ENCODE assay signal across 2 cellular contexts in the genomic region with DNA sequence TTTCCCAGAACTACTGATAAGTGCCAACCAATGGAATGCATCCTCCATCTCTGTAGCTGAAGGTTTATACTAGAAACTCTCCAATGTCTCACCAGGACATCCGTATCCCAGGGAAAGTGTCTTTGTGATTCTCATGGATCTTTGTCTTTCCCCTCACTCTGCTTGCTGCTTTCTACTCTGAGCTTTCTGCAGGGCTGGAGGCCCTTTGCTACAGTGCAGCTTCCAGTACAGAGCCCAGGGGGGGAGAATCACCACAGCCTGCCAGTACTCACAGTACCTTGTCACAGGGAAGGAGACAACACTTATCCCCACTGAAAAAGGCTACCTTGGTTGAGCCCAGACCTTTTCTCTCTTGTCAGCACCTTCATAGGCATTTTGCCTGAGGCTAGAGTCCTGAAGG.
TF ChIP-seq lines count a peak whose summit lies in the region.

No MANE protein-coding gene starts in this region.

TF ChIP-seq in GM23338, 12 proteins besides CTCF, POLR2A, EP300 and RAD21 (continued from another document and continues in another):
- TF ChIP-seq, protein P1, sequence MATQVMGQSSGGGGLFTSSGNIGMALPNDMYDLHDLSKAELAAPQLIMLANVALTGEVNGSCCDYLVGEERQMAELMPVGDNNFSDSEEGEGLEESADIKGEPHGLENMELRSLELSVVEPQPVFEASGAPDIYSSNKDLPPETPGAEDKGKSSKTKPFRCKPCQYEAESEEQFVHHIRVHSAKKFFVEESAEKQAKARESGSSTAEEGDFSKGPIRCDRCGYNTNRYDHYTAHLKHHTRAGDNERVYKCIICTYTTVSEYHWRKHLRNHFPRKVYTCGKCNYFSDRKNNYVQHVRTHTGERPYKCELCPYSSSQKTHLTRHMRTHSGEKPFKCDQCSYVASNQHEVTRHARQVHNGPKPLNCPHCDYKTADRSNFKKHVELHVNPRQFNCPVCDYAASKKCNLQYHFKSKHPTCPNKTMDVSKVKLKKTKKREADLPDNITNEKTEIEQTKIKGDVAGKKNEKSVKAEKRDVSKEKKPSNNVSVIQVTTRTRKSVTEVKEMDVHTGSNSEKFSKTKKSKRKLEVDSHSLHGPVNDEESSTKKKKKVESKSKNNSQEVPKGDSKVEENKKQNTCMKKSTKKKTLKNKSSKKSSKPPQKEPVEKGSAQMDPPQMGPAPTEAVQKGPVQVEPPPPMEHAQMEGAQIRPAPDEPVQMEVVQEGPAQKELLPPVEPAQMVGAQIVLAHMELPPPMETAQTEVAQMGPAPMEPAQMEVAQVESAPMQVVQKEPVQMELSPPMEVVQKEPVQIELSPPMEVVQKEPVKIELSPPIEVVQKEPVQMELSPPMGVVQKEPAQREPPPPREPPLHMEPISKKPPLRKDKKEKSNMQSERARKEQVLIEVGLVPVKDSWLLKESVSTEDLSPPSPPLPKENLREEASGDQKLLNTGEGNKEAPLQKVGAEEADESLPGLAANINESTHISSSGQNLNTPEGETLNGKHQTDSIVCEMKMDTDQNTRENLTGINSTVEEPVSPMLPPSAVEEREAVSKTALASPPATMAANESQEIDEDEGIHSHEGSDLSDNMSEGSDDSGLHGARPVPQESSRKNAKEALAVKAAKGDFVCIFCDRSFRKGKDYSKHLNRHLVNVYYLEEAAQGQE (IDR thresholded peaks at IDR 0.05; ENCODE audit: unreplicated experiment), result no peak
- TF ChIP-seq, protein P2, sequence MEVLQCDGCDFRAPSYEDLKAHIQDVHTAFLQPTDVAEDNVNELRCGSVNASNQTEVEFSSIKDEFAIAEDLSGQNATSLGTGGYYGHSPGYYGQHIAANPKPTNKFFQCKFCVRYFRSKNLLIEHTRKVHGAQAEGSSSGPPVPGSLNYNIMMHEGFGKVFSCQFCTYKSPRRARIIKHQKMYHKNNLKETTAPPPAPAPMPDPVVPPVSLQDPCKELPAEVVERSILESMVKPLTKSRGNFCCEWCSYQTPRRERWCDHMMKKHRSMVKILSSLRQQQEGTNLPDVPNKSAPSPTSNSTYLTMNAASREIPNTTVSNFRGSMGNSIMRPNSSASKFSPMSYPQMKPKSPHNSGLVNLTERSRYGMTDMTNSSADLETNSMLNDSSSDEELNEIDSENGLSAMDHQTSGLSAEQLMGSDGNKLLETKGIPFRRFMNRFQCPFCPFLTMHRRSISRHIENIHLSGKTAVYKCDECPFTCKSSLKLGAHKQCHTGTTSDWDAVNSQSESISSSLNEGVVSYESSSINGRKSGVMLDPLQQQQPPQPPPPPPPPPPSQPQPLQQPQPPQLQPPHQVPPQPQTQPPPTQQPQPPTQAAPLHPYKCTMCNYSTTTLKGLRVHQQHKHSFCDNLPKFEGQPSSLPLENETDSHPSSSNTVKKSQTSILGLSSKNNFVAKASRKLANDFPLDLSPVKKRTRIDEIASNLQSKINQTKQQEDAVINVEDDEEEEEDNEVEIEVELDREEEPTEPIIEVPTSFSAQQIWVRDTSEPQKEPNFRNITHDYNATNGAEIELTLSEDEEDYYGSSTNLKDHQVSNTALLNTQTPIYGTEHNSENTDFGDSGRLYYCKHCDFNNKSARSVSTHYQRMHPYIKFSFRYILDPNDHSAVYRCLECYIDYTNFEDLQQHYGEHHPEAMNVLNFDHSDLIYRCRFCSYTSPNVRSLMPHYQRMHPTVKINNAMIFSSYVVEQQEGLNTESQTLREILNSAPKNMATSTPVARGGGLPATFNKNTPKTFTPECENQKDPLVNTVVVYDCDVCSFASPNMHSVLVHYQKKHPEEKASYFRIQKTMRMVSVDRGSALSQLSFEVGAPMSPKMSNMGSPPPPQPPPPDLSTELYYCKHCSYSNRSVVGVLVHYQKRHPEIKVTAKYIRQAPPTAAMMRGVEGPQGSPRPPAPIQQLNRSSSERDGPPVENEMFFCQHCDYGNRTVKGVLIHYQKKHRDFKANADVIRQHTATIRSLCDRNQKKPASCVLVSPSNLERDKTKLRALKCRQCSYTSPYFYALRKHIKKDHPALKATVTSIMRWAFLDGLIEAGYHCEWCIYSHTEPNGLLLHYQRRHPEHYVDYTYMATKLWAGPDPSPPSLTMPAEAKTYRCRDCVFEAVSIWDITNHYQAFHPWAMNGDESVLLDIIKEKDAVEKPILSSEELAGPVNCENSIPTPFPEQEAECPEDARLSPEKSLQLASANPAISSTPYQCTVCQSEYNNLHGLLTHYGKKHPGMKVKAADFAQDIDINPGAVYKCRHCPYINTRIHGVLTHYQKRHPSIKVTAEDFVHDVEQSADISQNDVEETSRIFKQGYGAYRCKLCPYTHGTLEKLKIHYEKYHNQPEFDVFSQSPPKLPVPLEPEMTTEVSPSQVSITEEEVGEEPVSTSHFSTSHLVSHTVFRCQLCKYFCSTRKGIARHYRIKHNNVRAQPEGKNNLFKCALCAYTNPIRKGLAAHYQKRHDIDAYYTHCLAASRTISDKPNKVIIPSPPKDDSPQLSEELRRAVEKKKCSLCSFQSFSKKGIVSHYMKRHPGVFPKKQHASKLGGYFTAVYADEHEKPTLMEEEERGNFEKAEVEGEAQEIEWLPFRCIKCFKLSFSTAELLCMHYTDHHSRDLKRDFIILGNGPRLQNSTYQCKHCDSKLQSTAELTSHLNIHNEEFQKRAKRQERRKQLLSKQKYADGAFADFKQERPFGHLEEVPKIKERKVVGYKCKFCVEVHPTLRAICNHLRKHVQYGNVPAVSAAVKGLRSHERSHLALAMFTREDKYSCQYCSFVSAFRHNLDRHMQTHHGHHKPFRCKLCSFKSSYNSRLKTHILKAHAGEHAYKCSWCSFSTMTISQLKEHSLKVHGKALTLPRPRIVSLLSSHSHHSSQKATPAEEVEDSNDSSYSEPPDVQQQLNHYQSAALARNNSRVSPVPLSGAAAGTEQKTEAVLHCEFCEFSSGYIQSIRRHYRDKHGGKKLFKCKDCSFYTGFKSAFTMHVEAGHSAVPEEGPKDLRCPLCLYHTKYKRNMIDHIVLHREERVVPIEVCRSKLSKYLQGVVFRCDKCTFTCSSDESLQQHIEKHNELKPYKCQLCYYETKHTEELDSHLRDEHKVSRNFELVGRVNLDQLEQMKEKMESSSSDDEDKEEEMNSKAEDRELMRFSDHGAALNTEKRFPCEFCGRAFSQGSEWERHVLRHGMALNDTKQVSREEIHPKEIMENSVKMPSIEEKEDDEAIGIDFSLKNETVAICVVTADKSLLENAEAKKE (CRISPR knock-in tag; IDR thresholded peaks at IDR 0.05), result no peak
- TF ChIP-seq ZNF114 (CRISPR knock-in tag; IDR thresholded peaks at IDR 0.05) (no peak), ZNF331 (CRISPR knock-in tag; IDR thresholded peaks at IDR 0.05; ENCODE audit: low read depth) (no peak), CREB1 (CRISPR knock-in tag; IDR thresholded peaks at IDR 0.05; ENCODE audit: low read depth) (no peak), STAT1 (IDR thresholded peaks at IDR 0.05; ENCODE audit: unreplicated experiment) (no peak), POLR2AphosphoS5 (IDR thresholded peaks at IDR 0.05; ENCODE audit: low read depth) (no peak), JUNB (IDR thresholded peaks at IDR 0.05; ENCODE audit: unreplicated experiment) (no peak), NANOG (IDR thresholded peaks at IDR 0.05; ENCODE audit: borderline replicate concordance) (no peak)
- TF ChIP-seq, protein P3, sequence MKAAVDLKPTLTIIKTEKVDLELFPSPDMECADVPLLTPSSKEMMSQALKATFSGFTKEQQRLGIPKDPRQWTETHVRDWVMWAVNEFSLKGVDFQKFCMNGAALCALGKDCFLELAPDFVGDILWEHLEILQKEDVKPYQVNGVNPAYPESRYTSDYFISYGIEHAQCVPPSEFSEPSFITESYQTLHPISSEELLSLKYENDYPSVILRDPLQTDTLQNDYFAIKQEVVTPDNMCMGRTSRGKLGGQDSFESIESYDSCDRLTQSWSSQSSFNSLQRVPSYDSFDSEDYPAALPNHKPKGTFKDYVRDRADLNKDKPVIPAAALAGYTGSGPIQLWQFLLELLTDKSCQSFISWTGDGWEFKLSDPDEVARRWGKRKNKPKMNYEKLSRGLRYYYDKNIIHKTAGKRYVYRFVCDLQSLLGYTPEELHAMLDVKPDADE (IDR thresholded peaks at IDR 0.05), result no peak

TF ChIP-seq in WTC11, 78 proteins besides CTCF, POLR2A, EP300 and RAD21 (continued from another document):
- TF ChIP-seq, protein P4, sequence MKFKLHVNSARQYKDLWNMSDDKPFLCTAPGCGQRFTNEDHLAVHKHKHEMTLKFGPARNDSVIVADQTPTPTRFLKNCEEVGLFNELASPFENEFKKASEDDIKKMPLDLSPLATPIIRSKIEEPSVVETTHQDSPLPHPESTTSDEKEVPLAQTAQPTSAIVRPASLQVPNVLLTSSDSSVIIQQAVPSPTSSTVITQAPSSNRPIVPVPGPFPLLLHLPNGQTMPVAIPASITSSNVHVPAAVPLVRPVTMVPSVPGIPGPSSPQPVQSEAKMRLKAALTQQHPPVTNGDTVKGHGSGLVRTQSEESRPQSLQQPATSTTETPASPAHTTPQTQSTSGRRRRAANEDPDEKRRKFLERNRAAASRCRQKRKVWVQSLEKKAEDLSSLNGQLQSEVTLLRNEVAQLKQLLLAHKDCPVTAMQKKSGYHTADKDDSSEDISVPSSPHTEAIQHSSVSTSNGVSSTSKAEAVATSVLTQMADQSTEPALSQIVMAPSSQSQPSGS (CRISPR knock-in tag; IDR thresholded peaks at IDR 0.05; ENCODE audit: borderline replicate concordance, low read depth), result no peak
- no peak for TF ChIP-seq ZNF423 (CRISPR knock-in tag; IDR thresholded peaks at IDR 0.05)
- TF ChIP-seq, protein P5, sequence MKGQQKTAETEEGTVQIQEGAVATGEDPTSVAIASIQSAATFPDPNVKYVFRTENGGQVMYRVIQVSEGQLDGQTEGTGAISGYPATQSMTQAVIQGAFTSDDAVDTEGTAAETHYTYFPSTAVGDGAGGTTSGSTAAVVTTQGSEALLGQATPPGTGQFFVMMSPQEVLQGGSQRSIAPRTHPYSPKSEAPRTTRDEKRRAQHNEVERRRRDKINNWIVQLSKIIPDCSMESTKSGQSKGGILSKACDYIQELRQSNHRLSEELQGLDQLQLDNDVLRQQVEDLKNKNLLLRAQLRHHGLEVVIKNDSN (CRISPR knock-in tag; IDR thresholded peaks at IDR 0.05), result no peak
- no peak for TF ChIP-seq SMAD4 (CRISPR knock-in tag; IDR thresholded peaks at IDR 0.05)
- TF ChIP-seq GTF2I (CRISPR knock-in tag; conservative IDR thresholded peaks at IDR 0.05), result no peak
- TF ChIP-seq, protein P6, sequence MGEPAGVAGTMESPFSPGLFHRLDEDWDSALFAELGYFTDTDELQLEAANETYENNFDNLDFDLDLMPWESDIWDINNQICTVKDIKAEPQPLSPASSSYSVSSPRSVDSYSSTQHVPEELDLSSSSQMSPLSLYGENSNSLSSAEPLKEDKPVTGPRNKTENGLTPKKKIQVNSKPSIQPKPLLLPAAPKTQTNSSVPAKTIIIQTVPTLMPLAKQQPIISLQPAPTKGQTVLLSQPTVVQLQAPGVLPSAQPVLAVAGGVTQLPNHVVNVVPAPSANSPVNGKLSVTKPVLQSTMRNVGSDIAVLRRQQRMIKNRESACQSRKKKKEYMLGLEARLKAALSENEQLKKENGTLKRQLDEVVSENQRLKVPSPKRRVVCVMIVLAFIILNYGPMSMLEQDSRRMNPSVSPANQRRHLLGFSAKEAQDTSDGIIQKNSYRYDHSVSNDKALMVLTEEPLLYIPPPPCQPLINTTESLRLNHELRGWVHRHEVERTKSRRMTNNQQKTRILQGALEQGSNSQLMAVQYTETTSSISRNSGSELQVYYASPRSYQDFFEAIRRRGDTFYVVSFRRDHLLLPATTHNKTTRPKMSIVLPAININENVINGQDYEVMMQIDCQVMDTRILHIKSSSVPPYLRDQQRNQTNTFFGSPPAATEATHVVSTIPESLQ (CRISPR knock-in tag; IDR thresholded peaks at IDR 0.05), result no peak
- TF ChIP-seq, protein P7, sequence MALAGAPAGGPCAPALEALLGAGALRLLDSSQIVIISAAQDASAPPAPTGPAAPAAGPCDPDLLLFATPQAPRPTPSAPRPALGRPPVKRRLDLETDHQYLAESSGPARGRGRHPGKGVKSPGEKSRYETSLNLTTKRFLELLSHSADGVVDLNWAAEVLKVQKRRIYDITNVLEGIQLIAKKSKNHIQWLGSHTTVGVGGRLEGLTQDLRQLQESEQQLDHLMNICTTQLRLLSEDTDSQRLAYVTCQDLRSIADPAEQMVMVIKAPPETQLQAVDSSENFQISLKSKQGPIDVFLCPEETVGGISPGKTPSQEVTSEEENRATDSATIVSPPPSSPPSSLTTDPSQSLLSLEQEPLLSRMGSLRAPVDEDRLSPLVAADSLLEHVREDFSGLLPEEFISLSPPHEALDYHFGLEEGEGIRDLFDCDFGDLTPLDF (CRISPR knock-in tag; IDR thresholded peaks at IDR 0.05), result no peak
- TF ChIP-seq ZNF396 (CRISPR knock-in tag; IDR thresholded peaks at IDR 0.05; ENCODE audit: borderline replicate concordance), result no peak
- TF ChIP-seq, protein P8, sequence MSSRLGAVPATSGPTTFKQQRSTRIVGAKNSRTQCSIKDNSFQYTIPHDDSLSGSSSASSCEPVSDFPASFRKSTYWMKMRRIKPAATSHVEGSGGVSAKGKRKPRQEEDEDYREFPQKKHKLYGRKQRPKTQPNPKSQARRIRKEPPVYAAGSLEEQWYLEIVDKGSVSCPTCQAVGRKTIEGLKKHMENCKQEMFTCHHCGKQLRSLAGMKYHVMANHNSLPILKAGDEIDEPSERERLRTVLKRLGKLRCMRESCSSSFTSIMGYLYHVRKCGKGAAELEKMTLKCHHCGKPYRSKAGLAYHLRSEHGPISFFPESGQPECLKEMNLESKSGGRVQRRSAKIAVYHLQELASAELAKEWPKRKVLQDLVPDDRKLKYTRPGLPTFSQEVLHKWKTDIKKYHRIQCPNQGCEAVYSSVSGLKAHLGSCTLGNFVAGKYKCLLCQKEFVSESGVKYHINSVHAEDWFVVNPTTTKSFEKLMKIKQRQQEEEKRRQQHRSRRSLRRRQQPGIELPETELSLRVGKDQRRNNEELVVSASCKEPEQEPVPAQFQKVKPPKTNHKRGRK (CRISPR knock-in tag; IDR thresholded peaks at IDR 0.05; ENCODE audit: borderline replicate concordance), result no peak
- TF ChIP-seq ZNF138 (CRISPR knock-in tag; conservative IDR thresholded peaks at IDR 0.05), result no peak
TF ChIP-seq in WTC11: peak in this region for 0.
